Comparison of ENCODE assay signal across 15 cellular contexts in the genomic region with DNA sequence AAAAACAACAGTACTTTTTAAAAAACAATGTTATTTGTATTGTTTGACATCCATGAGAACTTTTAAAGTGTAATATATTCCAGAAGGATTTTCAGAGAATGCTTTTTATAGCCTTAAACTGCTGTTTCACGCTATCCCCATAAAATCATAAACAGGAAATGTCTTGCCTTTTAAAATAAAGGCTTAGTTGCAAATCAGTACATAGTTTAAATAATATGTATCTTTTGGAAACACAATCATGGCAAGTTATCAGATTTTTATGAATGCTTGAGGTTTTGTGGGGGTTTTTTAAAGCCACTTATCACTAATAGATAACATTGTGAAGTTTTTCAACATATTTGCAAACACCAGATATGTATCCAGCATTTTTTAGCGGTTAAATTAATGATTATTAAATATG. TPM values are rescaled to one million over a fixed set of nuclear protein-coding genes. Genes with fewer than 3 reads are reported as not detected.
"Had no signal": no experiment of that assay in that cellular context is flagged by ENCODE, and none has a peak within 500 bp of the region (broad histone marks: within the 10 kb centered on the region; RNA-seq: fewer than 3 reads in every experiment).

No MANE protein-coding gene starts in this region.

- H3K4me1 Mint-ChIP-seq: memory B cell had no signal

- H3K27ac Mint-ChIP-seq: activated naive CD4-positive, alpha-beta T cell treated with anti-CD3 and anti-CD28 coated beads for 36 hours; memory B cell had no signal

- H3K27me3 Mint-ChIP-seq: memory B cell; natural killer cell treated with Interleukin-12 subunit alpha and Interleukin-12 subunit beta and Interleukin-15 and Interleukin-18, amount 100 ng/mL, for 72 hours had no signal

- H3K4me3 Mint-ChIP-seq: activated naive CD4-positive, alpha-beta T cell treated with anti-CD3 and anti-CD28 coated beads for 36 hours; memory B cell; natural killer cell treated with Interleukin-12 subunit alpha and Interleukin-12 subunit beta and Interleukin-15 and Interleukin-18, amount 100 ng/mL, for 72 hours had no signal

- H3K27me3 ChIP-seq: esophagus muscularis mucosa, gastroesophageal sphincter, sigmoid colon had no signal

- DNase-seq: activated CD4-positive, alpha-beta T cell treated with anti-CD3 and anti-CD28 coated beads for 48 hours; activated naive CD4-positive, alpha-beta T cell treated with anti-CD3 and anti-CD28 coated beads for 36 hours; caudate nucleus; cortex of kidney; kidney; left ventricle myocardium inferior; occipital lobe; psoas muscle; sigmoid colon; stimulated activated CD4-positive, alpha-beta T cell treated with anti-CD3 and anti-CD28 coated beads, Interleukin-4, amount 100 ng/mL, for 4 hours; T-helper 9 cell had no signal

- FAIRE-seq: kidney had no signal

- ATAC-seq: gastroesophageal sphincter; natural killer cell treated with Interleukin-12 subunit alpha and Interleukin-12 subunit beta and Interleukin-15 and Interleukin-18, amount 100 ng/mL, for 72 hours; psoas muscle had no signal

- H3K4me1 ChIP-seq: esophagus muscularis mucosa, gastroesophageal sphincter, left ventricle myocardium inferior, psoas muscle, sigmoid colon had no signal

- H3K9me3 ChIP-seq: esophagus muscularis mucosa, gastroesophageal sphincter, left ventricle myocardium inferior, psoas muscle, sigmoid colon had no signal

- H3K36me3 ChIP-seq: esophagus muscularis mucosa, gastroesophageal sphincter, left ventricle myocardium inferior, sigmoid colon had no signal

- H3K4me3 ChIP-seq: esophagus muscularis mucosa, gastroesophageal sphincter, left ventricle myocardium inferior, psoas muscle, sigmoid colon had no signal

- H3K9me3 Mint-ChIP-seq: activated naive CD4-positive, alpha-beta T cell treated with anti-CD3 and anti-CD28 coated beads for 36 hours; memory B cell; natural killer cell treated with Interleukin-12 subunit alpha and Interleukin-12 subunit beta and Interleukin-15 and Interleukin-18, amount 100 ng/mL, for 72 hours had no signal

- H3K27ac ChIP-seq: esophagus muscularis mucosa, gastroesophageal sphincter, left ventricle myocardium inferior, psoas muscle, sigmoid colon had no signal

RNA-seq across cellular contexts. Expression of a gene that starts 37.2 kb away (rescaled TPM):
- total RNA-seq: activated naive CD4-positive, alpha-beta T cell treated with anti-CD3 and anti-CD28 coated beads for 36 hours; natural killer cell treated with Interleukin-12 subunit alpha and Interleukin-12 subunit beta and Interleukin-15 and Interleukin-18, amount 100 ng/mL, for 72 hours; psoas muscle had no signal
- polyA plus RNA-seq: psoas muscle had no signal
